In the genomic region with DNA sequence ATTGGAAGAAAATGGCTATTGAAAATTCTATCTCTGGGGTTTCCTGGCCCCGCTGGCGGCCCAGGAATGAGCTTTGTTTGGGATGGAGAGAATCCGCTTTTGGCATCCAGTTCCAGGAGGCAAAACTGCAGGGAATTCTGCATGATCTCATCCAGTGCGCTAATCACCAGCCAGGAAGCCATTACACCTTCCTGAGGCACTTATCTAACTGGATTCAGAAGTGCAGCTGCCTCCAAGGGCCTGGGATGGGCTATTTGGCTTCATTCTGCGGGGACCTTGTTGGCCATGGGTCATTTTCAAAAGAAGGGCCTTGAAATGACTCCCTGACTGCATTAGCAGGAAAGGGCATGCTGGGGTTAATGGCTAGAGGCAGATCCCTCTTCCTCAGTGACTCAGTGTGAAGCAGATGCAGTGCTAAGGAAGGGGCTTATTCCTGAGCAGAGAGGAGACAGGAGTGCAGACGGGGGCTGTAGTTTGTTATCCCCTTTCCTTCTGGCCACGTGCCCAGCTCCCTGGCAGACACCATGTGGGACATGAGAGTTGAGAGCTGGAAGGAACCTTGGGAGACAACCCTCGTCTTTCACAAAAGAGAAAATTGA, we compare ENCODE assay signal across 14 cellular contexts.
DNase-seq lines count a peak whose midpoint lies in the region; ATAC-seq, FAIRE-seq and TF ChIP-seq lines count a peak whose summit lies in the region.
"Had no signal": no experiment of that assay in that cellular context is flagged by ENCODE, and none has a peak within 500 bp of the region (broad histone marks: within the 10 kb centered on the region; RNA-seq: fewer than 3 reads in every experiment).

No MANE protein-coding gene starts in this region.

- no TSS peak for BruUV-seq in HepG2 (replicated peaks; lab: Mats Ljungman, UMichigan)

- H4K20me1 ChIP-seq in HepG2 (ENCODE audit: insufficient read depth, low read length): no peaks in the 10 kb centered on the region

- DNase-seq in HepG2 (ENCODE audit: low spot score) (no peak), astrocyte of the hippocampus (ENCODE audit: low read depth, low spot score) (peak; percentile 54), left lung (no peak), aorta (no peak), SIG-M5 (lab: John Stamatoyannopoulos, UW) (no peak), SKM-1 treated with dmso at 0.1 percent for 144 hours (lab: John Stamatoyannopoulos, UW; ENCODE audit: unreplicated experiment) (no peak)
- DNase-seq: activated CD4-positive, alpha-beta T cell treated with anti-CD3 and anti-CD28 coated beads for 36 hours; foreskin keratinocyte; HCEC 1CT; naive thymus-derived CD8-positive, alpha-beta T cell had no signal

- H3K9ac ChIP-seq in liver (ENCODE audit: low read depth in 1 of 2, low read length in 2 of 2) (no peak overlapping the region), HepG2 (ENCODE audit: insufficient read depth, low read depth, low read length) (no peak overlapping the region)

- no peak overlapping the region for H3K4me2 ChIP-seq in HepG2 (ENCODE audit: low read depth, low read length)

- H3K36me3 ChIP-seq in liver (ENCODE audit: control insufficient read depth in 4 of 4, insufficient read depth in 3 of 4, low read depth in 1 of 4, low read length in 3 of 4) (no peaks in the 10 kb centered on the region), HepG2 (replicated peaks in 1 of 2; ENCODE audit: control insufficient read depth in 1 of 2, insufficient read depth in 2 of 2, low read length in 2 of 2) (no peaks in the 10 kb centered on the region), left lung (no peaks in the 10 kb centered on the region), aorta (ENCODE audit: control insufficient read depth in 1 of 2, insufficient read depth in 2 of 2, low read length in 1 of 2) (no peaks in the 10 kb centered on the region)

- H3K27me3 ChIP-seq in liver (ENCODE audit: control insufficient read depth in 4 of 4, insufficient read depth in 4 of 4, low read length in 3 of 4): no peaks in the 10 kb centered on the region
- 0 out of 5 replicates have a peak, but pooled peaks cover 1 to 3% of the 10 kb centered on the region in 2 experiments for H3K27me3 ChIP-seq in HepG2 (ENCODE audit: control insufficient read depth in 1 of 2, insufficient read depth in 2 of 2, low read length in 2 of 2)
- H3K27me3 ChIP-seq in left lung: no peaks in the 10 kb centered on the region
- no peaks in the 10 kb centered on the region for H3K27me3 ChIP-seq in aorta (ENCODE audit: control insufficient read depth in 1 of 2, insufficient read depth in 2 of 2, low read length in 1 of 2)
- H3K27me3 ChIP-seq: BLaER1 treated with 17β-estradiol and CSF1 and Interleukin-3, amounts not matched to agents 10 nM and 100 nM had no signal

- POLR2A ChIA-PET in HepG2 (lab: Yijun Ruan, JAX): no interaction called here

- 81% methylated on average over 8 of the region's 8 CpGs for WGBS in liver
- 50% methylated on average over 8 of the region's 8 CpGs for WGBS in HepG2 (ENCODE audit: low lambda C conversion rate)
- WGBS in aorta, 2 donors: 52 to 67% methylated on average over 8 of the region's 8 CpGs

- no peaks in the 10 kb centered on the region for H3K9me3 ChIP-seq in liver (ENCODE audit: control insufficient read depth in 4 of 4, low read length in 3 of 4)
- no peaks in the 10 kb centered on the region for H3K9me3 ChIP-seq in HepG2 (ENCODE audit: low read length)
- no peaks in the 10 kb centered on the region for H3K9me3 ChIP-seq in left lung
- H3K9me3 ChIP-seq in aorta (ENCODE audit: control insufficient read depth, low read length): no peaks in the 10 kb centered on the region
- H3K9me3 ChIP-seq: BLaER1 treated with 17β-estradiol and CSF1 and Interleukin-3, amounts not matched to agents 10 nM and 100 nM had no signal

- H3K4me1 ChIP-seq in liver (ENCODE audit: control insufficient read depth in 4 of 4, insufficient read depth in 4 of 4, low read length in 3 of 4) (peaks cover 3 to 12% (median 7%) of the 10 kb centered on the region in 4 donors), HepG2 (ENCODE audit: insufficient read depth, low read length) (no peaks in the 10 kb centered on the region), left lung (peaks cover 0 to 35% of the 10 kb centered on the region in 2 donors), aorta (ENCODE audit: control insufficient read depth in 1 of 2, insufficient read depth in 2 of 2, low read length in 2 of 2) (no peaks in the 10 kb centered on the region)

- no peaks in the 10 kb centered on the region for H3K79me2 ChIP-seq in HepG2 (ENCODE audit: insufficient read depth, low read length)

- ATAC-seq in HepG2 (no peak), left lung (peak; percentile 28), aorta (ENCODE audit: low FRiP score) (peak; percentile 44), HG03039 (IDR thresholded peaks at IDR 0.05; ENCODE audit: unreplicated experiment) (no peak)
- ATAC-seq: activated CD4-positive, alpha-beta T cell treated with anti-CD3 and anti-CD28 coated beads for 36 hours; naive thymus-derived CD8-positive, alpha-beta T cell had no signal

- TF ChIP-seq RAD21 in liver (IDR thresholded peaks at IDR 0.05) (no peak), HepG2 (CRISPR knock-in tag; IDR thresholded peaks at IDR 0.05) (no peak)

- intact Hi-C loops in HepG2 (cut with micrococcal nuclease; ENCODE audit: unreplicated experiment): no loop called here
- intact Hi-C loops in left lung (cut with DNase I): no loop called here
- intact Hi-C loops in aorta (cut with DNase I): no loop called here

- no peak for TF ChIP-seq POLR2A in HepG2 (IDR thresholded peaks at IDR 0.05; ENCODE audit: insufficient read depth in 1 of 2, low read depth in 2 of 2, low read length in 2 of 2)

- H3K4me3 ChIP-seq in liver (ENCODE audit: low read depth in 1 of 3, low read length in 3 of 3) (no peak overlapping the region), HepG2 (replicated peaks in 1 of 3; ENCODE audit: insufficient read depth in 1 of 3, low read depth in 2 of 3, low read length in 3 of 3) (no peak overlapping the region), left lung (no peak overlapping the region), aorta (ENCODE audit: low read length in 2 of 2) (no peak overlapping the region)
- H3K4me3 ChIP-seq: BLaER1 treated with 17β-estradiol and CSF1 and Interleukin-3, amounts not matched to agents 10 nM and 100 nM had no signal

- in situ Hi-C loops in HepG2 (cut with HindIII; ENCODE audit: extremely low pct_ligation_motif_present, low pct_unique_long_range_greater_than_20kb): no loop called here

- H3K27ac ChIP-seq in liver (ENCODE audit: low read depth in 1 of 2, low read length in 2 of 2) (no peak overlapping the region), HepG2 (ENCODE audit: extremely low read length, insufficient read depth, low read length) (no peak overlapping the region), left lung (peak overlapping the region in 1 of 2 donors; percentile 33), aorta (ENCODE audit: low read depth in 1 of 2, low read length in 2 of 2) (no peak overlapping the region)
- H3K27ac ChIP-seq: foreskin keratinocyte had no signal

- FAIRE-seq in HepG2 (lab: Jason Lieb, UNC): no peak
- FAIRE-seq: GM12891 had no signal

- H2AFZ ChIP-seq in HepG2 (ENCODE audit: low read length): no peak overlapping the region

- TF ChIP-seq CTCF in liver (IDR thresholded peaks at IDR 0.05; ENCODE audit: low read depth, low read length, missing input control) (no peak), HepG2 (CRISPR knock-in tag; IDR thresholded peaks at IDR 0.05) (no peak), left lung (IDR thresholded peaks at IDR 0.05) (no peak)

- CTCF ChIA-PET in HepG2 (lab: Yijun Ruan, JAX; ENCODE audit: low intra/inter-chr PET ratio, low total read pairs): no interaction called here

- TF ChIP-seq EP300 in HepG2 (IDR thresholded peaks at IDR 0.05; ENCODE audit: low read depth in 2 of 2, low read length in 2 of 2) (no peak), HepG2 (CRISPR knock-in tag; IDR thresholded peaks at IDR 0.05; ENCODE audit: borderline replicate concordance) (no peak)

TF ChIP-seq in liver, 16 proteins besides CTCF, POLR2A, EP300 and RAD21:
- TF ChIP-seq FOXA1 (IDR thresholded peaks at IDR 0.05) (no peak), NR2F2 (IDR thresholded peaks at IDR 0.05) (peak; percentile 22), YY1 (IDR thresholded peaks at IDR 0.05) (peak; percentile 15)

TF ChIP-seq in HepG2, 621 proteins besides CTCF, POLR2A, EP300 and RAD21 (continues in another document):
- no peak for TF ChIP-seq CBX5 (CRISPR knock-in tag; IDR thresholded peaks at IDR 0.05; ENCODE audit: borderline replicate concordance)
- TF ChIP-seq SMAD1 (CRISPR knock-in tag; IDR thresholded peaks at IDR 0.05; ENCODE audit: borderline replicate concordance, low read depth): no peak
- TF ChIP-seq, protein P1, sequence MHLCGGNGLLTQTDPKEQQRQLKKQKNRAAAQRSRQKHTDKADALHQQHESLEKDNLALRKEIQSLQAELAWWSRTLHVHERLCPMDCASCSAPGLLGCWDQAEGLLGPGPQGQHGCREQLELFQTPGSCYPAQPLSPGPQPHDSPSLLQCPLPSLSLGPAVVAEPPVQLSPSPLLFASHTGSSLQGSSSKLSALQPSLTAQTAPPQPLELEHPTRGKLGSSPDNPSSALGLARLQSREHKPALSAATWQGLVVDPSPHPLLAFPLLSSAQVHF (CRISPR knock-in tag; IDR thresholded peaks at IDR 0.05): no peak
- TF ChIP-seq, protein P2, sequence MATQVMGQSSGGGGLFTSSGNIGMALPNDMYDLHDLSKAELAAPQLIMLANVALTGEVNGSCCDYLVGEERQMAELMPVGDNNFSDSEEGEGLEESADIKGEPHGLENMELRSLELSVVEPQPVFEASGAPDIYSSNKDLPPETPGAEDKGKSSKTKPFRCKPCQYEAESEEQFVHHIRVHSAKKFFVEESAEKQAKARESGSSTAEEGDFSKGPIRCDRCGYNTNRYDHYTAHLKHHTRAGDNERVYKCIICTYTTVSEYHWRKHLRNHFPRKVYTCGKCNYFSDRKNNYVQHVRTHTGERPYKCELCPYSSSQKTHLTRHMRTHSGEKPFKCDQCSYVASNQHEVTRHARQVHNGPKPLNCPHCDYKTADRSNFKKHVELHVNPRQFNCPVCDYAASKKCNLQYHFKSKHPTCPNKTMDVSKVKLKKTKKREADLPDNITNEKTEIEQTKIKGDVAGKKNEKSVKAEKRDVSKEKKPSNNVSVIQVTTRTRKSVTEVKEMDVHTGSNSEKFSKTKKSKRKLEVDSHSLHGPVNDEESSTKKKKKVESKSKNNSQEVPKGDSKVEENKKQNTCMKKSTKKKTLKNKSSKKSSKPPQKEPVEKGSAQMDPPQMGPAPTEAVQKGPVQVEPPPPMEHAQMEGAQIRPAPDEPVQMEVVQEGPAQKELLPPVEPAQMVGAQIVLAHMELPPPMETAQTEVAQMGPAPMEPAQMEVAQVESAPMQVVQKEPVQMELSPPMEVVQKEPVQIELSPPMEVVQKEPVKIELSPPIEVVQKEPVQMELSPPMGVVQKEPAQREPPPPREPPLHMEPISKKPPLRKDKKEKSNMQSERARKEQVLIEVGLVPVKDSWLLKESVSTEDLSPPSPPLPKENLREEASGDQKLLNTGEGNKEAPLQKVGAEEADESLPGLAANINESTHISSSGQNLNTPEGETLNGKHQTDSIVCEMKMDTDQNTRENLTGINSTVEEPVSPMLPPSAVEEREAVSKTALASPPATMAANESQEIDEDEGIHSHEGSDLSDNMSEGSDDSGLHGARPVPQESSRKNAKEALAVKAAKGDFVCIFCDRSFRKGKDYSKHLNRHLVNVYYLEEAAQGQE (IDR thresholded peaks at IDR 0.05; ENCODE audit: borderline replicate concordance in 1 of 2, low read depth in 1 of 2, low read length in 2 of 2): no peak
- TF ChIP-seq ZNF558 (CRISPR knock-in tag; IDR thresholded peaks at IDR 0.05; ENCODE audit: borderline replicate concordance): no peak

Comparison
In these comparisons a context has a peak if more than half of its experiments do, and no peak if none do; other contexts are left out.
1. ATAC-seq: peak in left lung (single experiment) and aorta (single experiment); none in HepG2 (single experiment) and HG03039 (single experiment).